Comparison of ENCODE assay signal across 26 cellular contexts in genomic region chr4:185565696-185566095, GRCh38. TPM values are rescaled to one million over a fixed set of nuclear protein-coding genes. Genes with fewer than 3 reads are reported as not detected.
A peak's percentile ranks its signal among the peaks of the same experiment; 100 is the strongest.
DNase-seq lines count a peak whose midpoint lies in the region; ATAC-seq and TF ChIP-seq lines count a peak whose summit lies in the region.
"Had no signal": no experiment of that assay in that cellular context is flagged by ENCODE, and none has a peak within 500 bp of the region (broad histone marks: within the 10 kb centered on the region; RNA-seq: fewer than 3 reads in every experiment).

No MANE protein-coding gene starts in this region.

- H3K27ac Mint-ChIP-seq in glutamatergic neuron (ENCODE audit: unreplicated experiment) (peak overlapping the region; percentile 14), neural progenitor cell (peak overlapping the region; percentile 69)
- H3K27ac Mint-ChIP-seq: activated CD4-positive, alpha-beta memory T cell treated with anti-CD3 and anti-CD28 coated beads for 36 hours; CD8-positive, alpha-beta T cell; naive thymus-derived CD4-positive, alpha-beta T cell; type B pancreatic cell had no signal

- intact Hi-C loops in heart right ventricle (cut with DNase I) (loop anchor here in 1 of 10 donors (2.0 kb wide), 1 partner anchor 29 kb away; no protein-coding TSS in a partner anchor), Right ventricle myocardium superior (cut with DNase I) (no loop called here), tibial artery (cut with DNase I; ENCODE audit: low total_unique reads) (no loop called here)

- H3K36me3 ChIP-seq in heart right ventricle (no peaks in the 10 kb centered on the region), neural progenitor cell (no peaks in the 10 kb centered on the region), tibial artery (no peaks in the 10 kb centered on the region), GM23248 (ENCODE audit: low read depth) (no peaks in the 10 kb centered on the region)
- H3K36me3 ChIP-seq: pancreas had no signal

- H3K27me3 ChIP-seq in heart right ventricle (no peaks in the 10 kb centered on the region), neural progenitor cell (no peaks in the 10 kb centered on the region), tibial artery (no peaks in the 10 kb centered on the region), GM23248 (replicated peaks; ENCODE audit: insufficient read depth) (no peaks in the 10 kb centered on the region)
- H3K27me3 ChIP-seq: dorsolateral prefrontal cortex, pancreas had no signal

- no peak overlapping the region for H3K4me3 Mint-ChIP-seq in glutamatergic neuron (ENCODE audit: unreplicated experiment)
- H3K4me3 Mint-ChIP-seq in neural progenitor cell, result no peak overlapping the region
- H3K4me3 Mint-ChIP-seq: activated CD4-positive, alpha-beta memory T cell treated with anti-CD3 and anti-CD28 coated beads for 36 hours; CD8-positive, alpha-beta T cell; naive thymus-derived CD4-positive, alpha-beta T cell; type B pancreatic cell had no signal

- TF ChIP-seq CTCF in heart right ventricle (IDR thresholded peaks at IDR 0.05), result no peak
- TF ChIP-seq CTCF in glutamatergic neuron (IDR thresholded peaks at IDR 0.05; ENCODE audit: partially characterized antibody, unreplicated experiment), result no peak
- no peak for TF ChIP-seq CTCF in neural progenitor cell (IDR thresholded peaks at IDR 0.05)
- TF ChIP-seq CTCF in tibial artery (IDR thresholded peaks at IDR 0.05), result no peak

- H3K27me3 Mint-ChIP-seq in glutamatergic neuron (ENCODE audit: unreplicated experiment) (peaks cover 7% of the 10 kb centered on the region), neural progenitor cell (ENCODE audit: insufficient read depth, low read depth) (peaks cover 6% of the 10 kb centered on the region)

- H3K9ac ChIP-seq in neural progenitor cell, result no peak overlapping the region
- no peak overlapping the region for H3K9ac ChIP-seq in GM23248

- H3K27ac ChIP-seq in heart right ventricle (peak overlapping the region; percentile 73 to 95 (median 90)), neural progenitor cell (no peak overlapping the region), tibial artery (peak overlapping the region; percentile 92 to 94), GM23248 (no peak overlapping the region)

- H3F3A ChIP-seq in neural progenitor cell (ENCODE audit: low read depth) (no peaks in the 10 kb centered on the region), GM23248 (ENCODE audit: insufficient read depth) (peaks cover 6% of the 10 kb centered on the region; the same call in 1 of the 2 replicates)

- ATAC-seq in heart right ventricle (no peak), Right ventricle myocardium superior (ENCODE audit: poor library complexity) (no peak)
- ATAC-seq: CD8-positive, alpha-beta T cell; naive thymus-derived CD4-positive, alpha-beta T cell; pancreas had no signal

- H2AFZ ChIP-seq in neural progenitor cell (replicated peaks), result no peak overlapping the region
- H2AFZ ChIP-seq in GM23248, result no peak overlapping the region

- H3K9me2 ChIP-seq in GM23248 (ENCODE audit: insufficient read depth), result no peaks in the 10 kb centered on the region

- no peak overlapping the region for H3K4me2 ChIP-seq in neural progenitor cell
- H3K4me2 ChIP-seq in GM23248 (ENCODE audit: unreplicated experiment), result no peak overlapping the region

- in situ Hi-C loops in GM23248 (cut with MboI), result no loop called here

- H3K4me1 ChIP-seq in heart right ventricle (peaks cover 10 to 47% (median 26%) of the 10 kb centered on the region in 9 donors), neural progenitor cell (no peaks in the 10 kb centered on the region), tibial artery (peaks cover 0 to 41% (median 30%) of the 10 kb centered on the region in 4 donors), GM23248 (ENCODE audit: insufficient read depth) (peaks cover 16% of the 10 kb centered on the region)

- H3K4me3 ChIP-seq in heart right ventricle, result no peak overlapping the region
- no peak overlapping the region for H3K4me3 ChIP-seq in neural progenitor cell
- no peak overlapping the region for H3K4me3 ChIP-seq in tibial artery
- no peak overlapping the region for H3K4me3 ChIP-seq in GM23248
- H3K4me3 ChIP-seq: dorsolateral prefrontal cortex, pancreas, skin epidermis had no signal

- H4K20me1 ChIP-seq in neural progenitor cell (ENCODE audit: low read depth) (no peaks in the 10 kb centered on the region), GM23248 (ENCODE audit: insufficient read depth) (no peaks in the 10 kb centered on the region)

- H3K79me2 ChIP-seq in neural progenitor cell (ENCODE audit: low read depth), result no peaks in the 10 kb centered on the region
- no peaks in the 10 kb centered on the region for H3K79me2 ChIP-seq in GM23248 (ENCODE audit: insufficient read depth)

- peaks cover 6% of the 10 kb centered on the region for H3K9me3 Mint-ChIP-seq in glutamatergic neuron (ENCODE audit: unreplicated experiment)
- peaks cover 5% of the 10 kb centered on the region for H3K9me3 Mint-ChIP-seq in neural progenitor cell
- H3K9me3 Mint-ChIP-seq: activated CD4-positive, alpha-beta memory T cell treated with anti-CD3 and anti-CD28 coated beads for 36 hours; CD8-positive, alpha-beta T cell had no signal

- WGBS in heart right ventricle, 2 donors, result 63 to 72% methylated on average over 3 of the region's 3 CpGs
- WGBS in GM23248 (ENCODE audit: low coverage in 1 of 2, low lambda C conversion rate in 2 of 2, missing lambda C conversion rate in 2 of 2), 2 experiments, result 85 to 92% methylated on average over 3 of the region's 3 CpGs

- DNase-seq in heart right ventricle (no peak), Right ventricle myocardium superior (no peak), glutamatergic neuron (no peak), neural progenitor cell (ENCODE audit: low spot score) (no peak), tibial artery (no peak), KG1 (lab: John Stamatoyannopoulos, UW) (no peak), GF-D8 (lab: John Stamatoyannopoulos, UW) (no peak), GM23248 (no peak)
- DNase-seq: activated CD4-positive, CD25-positive, alpha-beta regulatory T cell; activated gamma-delta T cell; activated T-cell treated with anti-CD3 and anti-CD28 coated beads for 4 hours; AML-193; caudate nucleus; CD8-positive, alpha-beta T cell; dorsolateral prefrontal cortex; naive thymus-derived CD4-positive, alpha-beta T cell; NCI-H1048; NCI-H187; NCI-H526 treated with DMSO at 0.1 percent for 48 hours; pancreas; stimulated activated CD4-positive, alpha-beta T cell treated with anti-CD3 and anti-CD28 coated beads, Interleukin-4, amount 100 ng/mL, for 1 hour; stimulated activated naive CD4-positive, alpha-beta T cell treated with Interleukin-2 at 50 U/mL for 16 hours; T-helper 9 cell had no signal

- H3K4me1 Mint-ChIP-seq in glutamatergic neuron (ENCODE audit: low read depth, unreplicated experiment), result peaks cover 14% of the 10 kb centered on the region
- peaks cover 23% of the 10 kb centered on the region for H3K4me1 Mint-ChIP-seq in neural progenitor cell
- H3K4me1 Mint-ChIP-seq: naive thymus-derived CD4-positive, alpha-beta T cell had no signal

- H3K9me3 ChIP-seq in heart right ventricle (peaks cover 0 to 14% (median 0%) of the 10 kb centered on the region in 11 donors), neural progenitor cell (ENCODE audit: low read depth) (no peaks in the 10 kb centered on the region), tibial artery (no peaks in the 10 kb centered on the region), GM23248 (ENCODE audit: low read depth) (no peaks in the 10 kb centered on the region)
- H3K9me3 ChIP-seq: pancreas had no signal

- H3K36me3 Mint-ChIP-seq in glutamatergic neuron (ENCODE audit: unreplicated experiment) (peaks cover 9% of the 10 kb centered on the region), neural progenitor cell (no peaks in the 10 kb centered on the region)
- H3K36me3 Mint-ChIP-seq: activated CD4-positive, alpha-beta memory T cell treated with anti-CD3 and anti-CD28 coated beads for 36 hours; CD8-positive, alpha-beta T cell; type B pancreatic cell had no signal

RNA-seq across cellular contexts. Expression of gene PDLIM3, which starts 30.4 kb away (rescaled TPM):
- total RNA-seq in heart right ventricle (100 to 1,000 TPM; 112 to 846 (median 292) TPM), Right ventricle myocardium superior (208 TPM), glutamatergic neuron (ENCODE audit: unreplicated experiment) (262 TPM), neural progenitor cell (ENCODE audit: low replicate concordance) (1.4 and 5.2 TPM in 2 replicates)
- polyA plus RNA-seq in heart right ventricle (100 to 1,000 TPM; 120 to 538 TPM), GM23248 (2016; fragmentation: Nextera tagmentation; extraction: Ambion mirVana) (0.51 and 0.69 TPM in 2 replicates)
- 0.25 TPM in 1 of 2 replicates, not detected in the other for total RNA-seq in GM23248 (2014; rRNA removed; shearing (Covaris generic))
- total RNA-seq: activated CD4-positive, alpha-beta memory T cell treated with anti-CD3 and anti-CD28 coated beads for 36 hours; CD8-positive, alpha-beta T cell; naive thymus-derived CD4-positive, alpha-beta T cell had no signal
- polyA plus RNA-seq: naive thymus-derived CD4-positive, alpha-beta T cell had no signal

Comparison
In these comparisons a context has a peak if more than half of its experiments do, and no peak if none do; other contexts are left out.
1. H3K27ac ChIP-seq: peak in heart right ventricle (10 of 10) and tibial artery (2 of 2); none in neural progenitor cell (single experiment) and GM23248 (single experiment).
2. RNA of gene PDLIM3, which starts 30.4 kb away (total RNA-seq): 112 to 846 TPM in heart right ventricle, 262 TPM in glutamatergic neuron (single experiment) and 208 TPM in Right ventricle myocardium superior (single experiment); 1.4 to 5.2 TPM in neural progenitor cell and 0.25 TPM in GM23248; every median in the first group is over 10 times any median in the second.